In the genomic region with DNA sequence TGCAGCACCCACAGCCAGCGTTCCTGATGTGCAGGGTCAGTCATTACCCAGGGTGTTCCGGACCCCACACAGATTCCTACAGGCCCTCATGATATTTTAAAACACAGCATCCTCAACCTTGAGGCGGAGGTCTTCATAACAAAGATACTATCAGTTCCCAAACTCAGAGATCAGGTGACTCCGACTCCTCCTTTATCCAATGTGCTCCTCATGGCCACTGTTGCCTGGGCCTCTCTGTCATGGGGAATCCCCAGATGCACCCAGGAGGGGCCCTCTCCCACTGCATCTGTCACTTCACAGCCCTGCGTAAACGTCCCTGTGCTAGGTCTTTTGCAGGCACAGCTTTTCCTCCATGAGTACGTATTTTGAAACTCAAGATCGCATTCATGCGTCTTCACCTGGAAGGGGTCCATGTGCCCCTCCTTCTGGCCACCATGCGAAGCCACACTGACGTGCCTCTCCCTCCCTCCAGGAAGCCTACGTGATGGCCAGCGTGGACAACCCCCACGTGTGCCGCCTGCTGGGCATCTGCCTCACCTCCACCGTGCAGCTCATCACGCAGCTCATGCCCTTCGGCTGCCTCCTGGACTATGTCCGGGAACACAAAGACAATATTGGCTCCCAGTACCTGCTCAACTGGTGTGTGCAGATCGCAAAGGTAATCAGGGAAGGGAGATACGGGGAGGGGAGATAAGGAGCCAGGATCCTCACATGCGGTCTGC, we compare ENCODE assay signal across 27 cellular contexts.
DNase-seq lines count a peak whose midpoint lies in the region; ATAC-seq and TF ChIP-seq lines count a peak whose summit lies in the region.
"Had no signal": no experiment of that assay in that cellular context is flagged by ENCODE, and none has a peak within 500 bp of the region (broad histone marks: within the 10 kb centered on the region; RNA-seq: fewer than 3 reads in every experiment).

No MANE protein-coding gene starts in this region.

- H3K4me1 ChIP-seq in foreskin keratinocyte: peaks cover 5% of the 10 kb centered on the region
- no peaks in the 10 kb centered on the region for H3K4me1 ChIP-seq in upper lobe of right lung
- H3K4me1 ChIP-seq in tibial artery: peaks cover 0 to 31% (median 23%) of the 10 kb centered on the region in 4 donors

- TF ChIP-seq CTCF in foreskin keratinocyte (conservative IDR thresholded peaks at IDR 0.05) (peak; percentile 15), nephron (IDR thresholded peaks at IDR 0.05; ENCODE audit: unreplicated experiment in 3 of 3) (no peak), upper lobe of right lung (IDR thresholded peaks at IDR 0.05) (no peak), GM13976 (IDR thresholded peaks at IDR 0.05; ENCODE audit: borderline replicate concordance, control extremely low read depth, extremely low read depth, insufficient read depth, missing control alignments) (no peak), tibial artery (IDR thresholded peaks at IDR 0.05) (no peak)

- peak; percentile 12 for ATAC-seq in foreskin keratinocyte
- no peak for ATAC-seq in upper lobe of right lung
- no peak for ATAC-seq in GM19324 (IDR thresholded peaks at IDR 0.05; ENCODE audit: low FRiP score, unreplicated experiment)
- ATAC-seq: gastroesophageal sphincter, natural killer cell, PC-3 had no signal

- DNase-seq in NCI-H2171 treated with DMSO at 0.1 percent for 48 hours (lab: John Stamatoyannopoulos, UW): peak; percentile 8
- no peak for DNase-seq in NCI-H2171 (lab: John Stamatoyannopoulos, UW)
- no peak for DNase-seq in foreskin keratinocyte
- peak; percentile 46 for DNase-seq in upper lobe of right lung
- no peak for DNase-seq in GM13976 (ENCODE audit: low spot score)
- no peak for DNase-seq in tibial artery
- DNase-seq: 8988T; activated gamma-delta T cell; activated T-cell treated with anti-CD3 and anti-CD28 coated beads, Interleukin-2, amount 50 U/mL, for 1 hour; CD4-positive, alpha-beta T cell; hypothalamus; immature natural killer cell; left ventricle myocardium inferior; MM.1S; natural killer cell; NCI-H1436; NCI-H524; PC-3; Right ventricle myocardium superior; stimulated activated CD4-positive, alpha-beta T cell treated with anti-CD3 and anti-CD28 coated beads, Interleukin-2, amount 100 ng/mL, for 48 hours had no signal

- no peaks in the 10 kb centered on the region for H3K27me3 ChIP-seq in foreskin keratinocyte
- no peaks in the 10 kb centered on the region for H3K27me3 ChIP-seq in upper lobe of right lung
- no peaks in the 10 kb centered on the region for H3K27me3 ChIP-seq in tibial artery
- H3K27me3 ChIP-seq: gastroesophageal sphincter, right atrium auricular region, vagina had no signal

- H3K36me3 Mint-ChIP-seq in nephron (ENCODE audit: low read depth): peaks cover 18% of the 10 kb centered on the region
- H3K36me3 Mint-ChIP-seq: immature natural killer cell, natural killer cell had no signal

- intact Hi-C loops in upper lobe of right lung (cut with DNase I): no loop called here
- intact Hi-C loops in tibial artery (cut with DNase I; ENCODE audit: low total_unique reads): no loop called here

- H3K4me3 ChIP-seq in upper lobe of right lung: no peak overlapping the region
- no peak overlapping the region for H3K4me3 ChIP-seq in tibial artery
- H3K4me3 ChIP-seq: gastroesophageal sphincter, left ventricle myocardium inferior, right atrium auricular region, vagina had no signal

- peaks cover 30% of the 10 kb centered on the region for H3K36me3 ChIP-seq in upper lobe of right lung
- H3K36me3 ChIP-seq in tibial artery: peaks cover 31 to 69% (median 44%) of the 10 kb centered on the region in 3 donors

- peaks cover 16% of the 10 kb centered on the region for H3K27me3 Mint-ChIP-seq in nephron (ENCODE audit: low read depth)
- H3K27me3 Mint-ChIP-seq: dendritic cell treated with granulocyte-macrophage colony-stimulating factor and Interleukin-4, amounts not matched to agents 40 ng/mL and 50 ng/mL, for 4 days had no signal

- peaks cover 65% of the 10 kb centered on the region for H3K4me1 Mint-ChIP-seq in nephron
- H3K4me1 Mint-ChIP-seq: immature natural killer cell, natural killer cell had no signal

- no peaks in the 10 kb centered on the region for H3K9me3 Mint-ChIP-seq in nephron
- H3K9me3 Mint-ChIP-seq: CD4-positive, alpha-beta T cell; dendritic cell treated with granulocyte-macrophage colony-stimulating factor and Interleukin-4, amounts not matched to agents 40 ng/mL and 50 ng/mL, for 4 days; immature natural killer cell; mesothelial cell of epicardium; natural killer cell had no signal

- in situ Hi-C loops in GM13976 (cut with MboI; ENCODE audit: low sequenced_read_pairs, unreplicated experiment): no loop called here

- H3K9me3 ChIP-seq in upper lobe of right lung: no peaks in the 10 kb centered on the region
- no peaks in the 10 kb centered on the region for H3K9me3 ChIP-seq in tibial artery
- H3K9me3 ChIP-seq: gastroesophageal sphincter, left ventricle myocardium inferior, right atrium auricular region, vagina had no signal

- H3K27ac Mint-ChIP-seq in nephron: peak overlapping the region; percentile 84 to 90 (median 89)
- H3K27ac Mint-ChIP-seq: CD4-positive, alpha-beta T cell; dendritic cell treated with granulocyte-macrophage colony-stimulating factor and Interleukin-4, amounts not matched to agents 40 ng/mL and 50 ng/mL, for 4 days; immature natural killer cell; mesothelial cell of epicardium; natural killer cell had no signal

- H3K4me3 Mint-ChIP-seq in nephron: peak overlapping the region in 1 of 3 experiments; percentile 24
- H3K4me3 Mint-ChIP-seq: CD4-positive, alpha-beta T cell; dendritic cell treated with granulocyte-macrophage colony-stimulating factor and Interleukin-4, amounts not matched to agents 40 ng/mL and 50 ng/mL, for 4 days; immature natural killer cell; mesothelial cell of epicardium; natural killer cell had no signal

- H3K27ac ChIP-seq in foreskin keratinocyte (no peak overlapping the region), upper lobe of right lung (no peak overlapping the region), tibial artery (no peak overlapping the region)
- H3K27ac ChIP-seq: left ventricle myocardium inferior, right atrium auricular region, vagina had no signal

Comparison
In these comparisons a context has a peak if more than half of its experiments do, and no peak if none do; other contexts are left out.
1. DNase-seq: peak in NCI-H2171 treated with DMSO at 0.1 percent for 48 hours (single experiment) and upper lobe of right lung (single experiment); none in NCI-H2171 (single experiment), foreskin keratinocyte (0 of 2), GM13976 (single experiment) and tibial artery (0 of 2).